ENCODE assay signal across 8 cellular contexts in the genomic region with DNA sequence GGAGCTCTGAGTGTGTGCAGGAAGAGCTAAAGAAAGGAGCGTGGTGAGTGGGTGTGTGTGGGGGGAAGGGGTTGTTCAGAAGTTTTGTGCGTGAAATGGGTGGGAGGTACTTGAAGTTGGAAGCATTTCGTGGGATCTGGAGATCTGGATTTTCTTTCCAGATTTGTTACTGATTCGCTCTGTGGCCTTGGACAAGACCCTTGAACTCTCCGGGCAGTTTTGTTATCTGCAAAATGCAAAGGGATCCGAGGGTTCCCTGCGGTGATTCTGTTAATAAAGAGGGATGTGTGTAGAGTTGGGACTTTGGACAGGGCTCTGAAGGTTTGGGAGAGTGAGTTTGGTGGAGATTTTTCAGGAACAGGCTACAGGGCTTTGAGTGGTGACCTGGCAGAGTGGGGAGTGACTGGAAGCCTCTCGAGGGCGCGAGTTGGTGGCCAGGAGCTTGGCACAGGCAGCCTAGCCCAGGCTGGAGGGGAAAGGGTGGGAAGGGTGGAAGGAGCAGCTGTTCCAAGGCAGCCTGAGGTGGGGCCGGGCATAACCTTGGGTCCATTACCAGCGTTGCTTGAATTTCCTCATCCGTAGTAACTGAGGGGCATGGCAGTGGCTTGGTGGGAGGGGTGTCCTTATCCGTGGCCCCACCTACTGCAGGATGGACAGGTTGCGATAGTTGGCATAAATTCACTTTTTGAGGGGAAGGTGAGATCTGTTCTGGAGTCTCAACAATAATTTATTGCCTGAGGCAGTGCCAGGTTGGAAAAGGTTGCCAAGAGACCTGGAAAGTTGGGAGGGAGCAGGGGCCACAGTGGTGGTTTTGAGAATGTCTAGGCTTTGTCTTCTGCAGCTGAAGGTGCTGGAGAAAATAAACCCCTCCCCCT. TPM values are rescaled to one million over a fixed set of nuclear protein-coding genes. Genes with fewer than 3 reads are reported as not detected.
DNase-seq lines count a peak whose midpoint lies in the region; ATAC-seq and TF ChIP-seq lines count a peak whose summit lies in the region.

No MANE protein-coding gene starts in this region.

- H3K27me3 ChIP-seq in HUES64 (ENCODE audit: insufficient read depth, low read length) (no peaks in the 10 kb centered on the region), stomach (no peaks in the 10 kb centered on the region)

- H3K4me3 Mint-ChIP-seq in immature natural killer cell, result peak overlapping the region; percentile 92 to 100 (median 96)

- H3K9ac ChIP-seq in HUES64 (ENCODE audit: low read depth, low read length), result peak overlapping the region; percentile 93

- H3K27me3 Mint-ChIP-seq in immature natural killer cell (ENCODE audit: low read depth in 3 of 3), result peaks cover 4 to 16% (median 9%) of the 10 kb centered on the region in 3 donors

- H3K4me3 ChIP-seq in HUES64 (ENCODE audit: low read length) (peak overlapping the region; percentile 99), stomach (peak overlapping the region; percentile 83 to 100 (median 94))

- peak overlapping the region; percentile 86 to 95 (median 93) for H3K27ac Mint-ChIP-seq in immature natural killer cell

- WGBS in HUES64, result 12% methylated on average over 15 of the region's 15 CpGs
- WGBS in stomach, 5 donors, result 6 to 10% (median 8%) methylated on average over 15 of the region's 15 CpGs

- H3K4me1 ChIP-seq in HUES64 (ENCODE audit: insufficient read depth, low read length), result peaks cover 45% of the 10 kb centered on the region
- H3K4me1 ChIP-seq in stomach, result peaks cover 53 to 64% (median 59%) of the 10 kb centered on the region in 4 donors

- no peak for TF ChIP-seq EP300 in stomach (IDR thresholded peaks at IDR 0.05)

- TF ChIP-seq CTCF in C4-2B (conservative IDR thresholded peaks at IDR 0.05) (no peak), stomach (IDR thresholded peaks at IDR 0.05) (no peak), GM10248 (IDR thresholded peaks at IDR 0.05; ENCODE audit: control extremely low read depth, extremely low read depth, low read depth, missing control alignments) (no peak)

- DNase-seq in immature natural killer cell (no peak), stomach (peak; percentile 61), GM10248 (ENCODE audit: extremely low spot score) (no peak), globus pallidus (ENCODE audit: low spot score) (no peak)

- CTCF ChIA-PET in GM10248 (lab: Yijun Ruan, JAX), result interaction anchor here (0.8 to 8.0 kb wide), 3 partner anchors 14 to 281 kb away, joined by 3 to 86 read pairs (median 5); a partner anchor contains a TSS

- H3K9me3 ChIP-seq in HUES64 (ENCODE audit: insufficient read depth, low read depth, low read length) (no peaks in the 10 kb centered on the region), stomach (no peaks in the 10 kb centered on the region)

- H3K36me3 ChIP-seq in HUES64 (ENCODE audit: insufficient read depth, low read length) (0 out of 2 replicates have a peak, but pooled peaks cover 8% of the 10 kb centered on the region), stomach (no peaks in the 10 kb centered on the region)

- H3K27ac ChIP-seq in C4-2B (peak overlapping the region; percentile 90), HUES64 (ENCODE audit: low read depth, low read length) (peak overlapping the region; percentile 48), angular gyrus (ENCODE audit: low read depth, low read length) (peak overlapping the region; percentile 80), stomach (peak overlapping the region; percentile 95 to 99 (median 96))

- H3K4me1 Mint-ChIP-seq in immature natural killer cell, result peaks cover 66% of the 10 kb centered on the region in 2 donors

- peak in 1 of 4 donors; percentile 44 for TF ChIP-seq POLR2A in stomach (IDR thresholded peaks at IDR 0.05)

- intact Hi-C loops in stomach (cut with DNase I; ENCODE audit: low total_unique reads), result loop anchor here (10.0 kb wide), 1 partner anchor 55 kb away; no protein-coding TSS in a partner anchor

- POLR2A ChIA-PET in GM10248 (lab: Yijun Ruan, JAX), result no interaction called here

- H3K36me3 Mint-ChIP-seq in immature natural killer cell, result no peaks in the 10 kb centered on the region

- H3K9me3 Mint-ChIP-seq in immature natural killer cell, result no peaks in the 10 kb centered on the region

- ATAC-seq in HG03354 (IDR thresholded peaks at IDR 0.05; ENCODE audit: poor library complexity, severe bottlenecking, unreplicated experiment), result no peak

RNA-seq across cellular contexts. Expression of a gene that starts 2.1 kb away (rescaled TPM):
- 227 TPM for polyA plus RNA-seq in HUES64 (2013, experiment 1 of 2)
- 242 TPM for polyA plus RNA-seq in HUES64 (2013, experiment 2 of 2)
- polyA plus RNA-seq in immature natural killer cell, result 10 to 100 TPM in 2 of 3 donors, 1 to 10 TPM in 1; 8.5 to 68.3 (median 17.4) TPM
- 100 to 1,000 TPM; 254 to 343 (median 319) TPM for total RNA-seq in stomach
- 10 to 100 TPM; 55.3 to 87.2 (median 75.0) TPM for polyA plus RNA-seq in stomach

RNA-seq across cellular contexts. Expression of a gene that starts 30.6 kb away (rescaled TPM):
- 281 TPM for polyA plus RNA-seq in HUES64 (2013, experiment 1 of 2)
- polyA plus RNA-seq in HUES64 (2013, experiment 2 of 2), result 288 TPM
- polyA plus RNA-seq in immature natural killer cell (100 to 1,000 TPM; 338 to 456 (median 383) TPM), stomach (100 to 1,000 TPM; 347 to 495 (median 349) TPM)
- total RNA-seq in stomach, result 100 to 1,000 TPM; 203 to 889 (median 283) TPM

RNA-seq across cellular contexts. Expression of a gene that starts 31.8 kb away (rescaled TPM):
- 8.3 TPM for polyA plus RNA-seq in HUES64 (2013, experiment 1 of 2)
- 2.9 TPM for polyA plus RNA-seq in HUES64 (2013, experiment 2 of 2)
- 10 to 100 TPM; 52.1 to 98.1 (median 67.0) TPM for polyA plus RNA-seq in immature natural killer cell
- 10 to 100 TPM in 1 of 5 donors, 1 to 10 TPM in 3, not detected in 1; 1.2 to 12.9 (median 5.2) TPM for total RNA-seq in stomach
- polyA plus RNA-seq in stomach, result 1 to 10 TPM; 4.4 to 5.3 (median 5.0) TPM

Comparison
In these comparisons a context has a peak if more than half of its experiments do, and no peak if none do; other contexts are left out.
1. RNA of a gene that starts 31.8 kb away (polyA plus RNA-seq): 52.1 to 98.1 TPM in immature natural killer cell; 4.4 to 5.3 TPM in stomach; every median in the first group is over 4 times any median in the second.
2. Peak in every context shown above with its lines, with median percentiles within 50 percentile points of each other: H3K27ac ChIP-seq.